ENCODE assay signal across 14 cellular contexts in genomic region chr1:19087017-19087736, GRCh38.
DNase-seq lines count a peak whose midpoint lies in the region; ATAC-seq and TF ChIP-seq lines count a peak whose summit lies in the region.
"Had no signal": no experiment of that assay in that cellular context is flagged by ENCODE, and none has a peak within 500 bp of the region (broad histone marks: within the 10 kb centered on the region; RNA-seq: fewer than 3 reads in every experiment).

No MANE protein-coding gene starts in this region.

- peak overlapping the region; percentile 65 for H3K27ac Mint-ChIP-seq in activated CD4-positive, alpha-beta T cell treated with anti-CD3 and anti-CD28 coated beads for 36 hours
- no peak overlapping the region for H3K27ac Mint-ChIP-seq in endodermal cell
- H3K27ac Mint-ChIP-seq in stimulated activated memory B cell treated with anti-CD40 and anti-IgM and Interleukin-4, amounts not matched to agents 10 μg/mL and 1 μg/mL and 100 μg/mL, for 72 hours = peak overlapping the region; percentile 29
- H3K27ac Mint-ChIP-seq in naive thymus-derived CD4-positive, alpha-beta T cell = peak overlapping the region in 2 of 9 donors; percentile 1 to 68
- H3K27ac Mint-ChIP-seq in natural killer cell = peak overlapping the region in 1 of 2 donors; percentile 27

- H3K27ac ChIP-seq in endodermal cell (ENCODE audit: low read depth, low read length) = peak overlapping the region; percentile 4
- H3K27ac ChIP-seq in naive thymus-derived CD4-positive, alpha-beta T cell (ENCODE audit: low read depth, low read length) = no peak overlapping the region
- H3K27ac ChIP-seq: epithelial cell of prostate had no signal

- no peak overlapping the region for H3K4me3 ChIP-seq in endodermal cell (ENCODE audit: low read length)
- H3K4me3 ChIP-seq in naive thymus-derived CD4-positive, alpha-beta T cell (ENCODE audit: low read length) = no peak overlapping the region

- POLR2A ChIA-PET in activated CD4-positive, alpha-beta T cell treated with anti-CD3 and anti-CD28 coated beads for 36 hours (lab: Charles Lee) = interaction anchor here (1.1 kb wide), 1 partner anchor 130 kb away, joined by 3 read pairs; the partner anchor contains the start of gene IFFO2
- POLR2A ChIA-PET in naive thymus-derived CD4-positive, alpha-beta T cell (lab: Charles Lee) = no interaction called here

- H3K36me3 Mint-ChIP-seq in activated CD4-positive, alpha-beta T cell treated with anti-CD3 and anti-CD28 coated beads for 36 hours (ENCODE audit: low read depth) = peaks cover 81% of the 10 kb centered on the region
- H3K36me3 Mint-ChIP-seq in endodermal cell (ENCODE audit: low read depth) (peaks cover 87% of the 10 kb centered on the region), natural killer cell (peaks cover 25% of the 10 kb centered on the region)
- H3K36me3 Mint-ChIP-seq in stimulated activated memory B cell treated with anti-CD40 and anti-IgM and Interleukin-4, amounts not matched to agents 10 μg/mL and 1 μg/mL and 100 μg/mL, for 72 hours = peaks cover 73% of the 10 kb centered on the region
- H3K36me3 Mint-ChIP-seq in naive thymus-derived CD4-positive, alpha-beta T cell = peaks cover 31 to 58% (median 45%) of the 10 kb centered on the region in 5 donors

- H3K27me3 Mint-ChIP-seq in activated CD4-positive, alpha-beta T cell treated with anti-CD3 and anti-CD28 coated beads for 36 hours = no peaks in the 10 kb centered on the region
- H3K27me3 Mint-ChIP-seq in endodermal cell (ENCODE audit: insufficient read depth) = no peaks in the 10 kb centered on the region
- no peaks in the 10 kb centered on the region for H3K27me3 Mint-ChIP-seq in stimulated activated memory B cell treated with anti-CD40 and anti-IgM and Interleukin-4, amounts not matched to agents 10 μg/mL and 1 μg/mL and 100 μg/mL, for 72 hours
- no peaks in the 10 kb centered on the region for H3K27me3 Mint-ChIP-seq in naive thymus-derived CD4-positive, alpha-beta T cell
- H3K27me3 Mint-ChIP-seq in natural killer cell (ENCODE audit: low read depth in 2 of 2) = no peaks in the 10 kb centered on the region

- CTCF ChIA-PET in activated CD4-positive, alpha-beta T cell treated with anti-CD3 and anti-CD28 coated beads for 36 hours (lab: Charles Lee) = interaction anchor here (0.6 to 2.5 kb wide), 7 partner anchors 11 to 325 kb away, joined by 3 to 8 read pairs (median 4); no protein-coding TSS in a partner anchor
- CTCF ChIA-PET in naive thymus-derived CD4-positive, alpha-beta T cell (lab: Charles Lee) = interaction anchor here (2.2 kb wide), 1 partner anchor 179 kb away, joined by 10 read pairs; no protein-coding TSS in a partner anchor

- ATAC-seq in activated CD4-positive, alpha-beta T cell treated with anti-CD3 and anti-CD28 coated beads for 36 hours = peak; percentile 14
- ATAC-seq in stimulated activated memory B cell treated with anti-CD40 and anti-IgM and Interleukin-4, amounts not matched to agents 10 μg/mL and 1 μg/mL and 100 μg/mL, for 72 hours = no peak
- ATAC-seq in GM21619 (IDR thresholded peaks at IDR 0.05; ENCODE audit: unreplicated experiment) (no peak), natural killer cell (no peak)
- ATAC-seq in naive thymus-derived CD4-positive, alpha-beta T cell = no peak

- DNase-seq in activated CD4-positive, alpha-beta T cell treated with anti-CD3 and anti-CD28 coated beads for 36 hours = no peak
- DNase-seq in activated CD4-positive, alpha-beta T cell treated with anti-CD3 and anti-CD28 coated beads for 4 hours = no peak
- DNase-seq in NCI-H82 (lab: John Stamatoyannopoulos, UW) (peak; percentile 87), endodermal cell (no peak), natural killer cell (no peak)
- DNase-seq in naive thymus-derived CD4-positive, alpha-beta T cell = no peak
- DNase-seq: activated CD4-positive, CD25-positive, alpha-beta regulatory T cell; activated effector memory CD4-positive, alpha-beta T cell treated with Interleukin-2 at 50 U/mL for 16 hours; central memory CD4-positive, alpha-beta T cell; DMS53 had no signal

- intact Hi-C loops in activated CD4-positive, alpha-beta T cell treated with anti-CD3 and anti-CD28 coated beads for 36 hours (cut with DNase I, micrococcal nuclease) = loop anchor here in 1 of 2 experiments (5.0 kb wide), 1 partner anchor 185 kb away; the partner anchor contains the start of gene ALDH4A1
- intact Hi-C loops in naive thymus-derived CD4-positive, alpha-beta T cell (cut with micrococcal nuclease) = no loop called here
- intact Hi-C loops in natural killer cell (cut with micrococcal nuclease) = no loop called here

- H3K4me1 Mint-ChIP-seq in activated CD4-positive, alpha-beta T cell treated with anti-CD3 and anti-CD28 coated beads for 36 hours = peaks cover 29% of the 10 kb centered on the region
- H3K4me1 Mint-ChIP-seq in endodermal cell (no peaks in the 10 kb centered on the region), natural killer cell (peaks cover 0 to under 1% of the 10 kb centered on the region in 2 donors)
- H3K4me1 Mint-ChIP-seq in stimulated activated memory B cell treated with anti-CD40 and anti-IgM and Interleukin-4, amounts not matched to agents 10 μg/mL and 1 μg/mL and 100 μg/mL, for 72 hours = peaks cover 19% of the 10 kb centered on the region
- peaks cover 0 to 41% (median 4%) of the 10 kb centered on the region in 7 donors for H3K4me1 Mint-ChIP-seq in naive thymus-derived CD4-positive, alpha-beta T cell
- H3K4me1 Mint-ChIP-seq: neural crest cell had no signal

- H3K9me3 Mint-ChIP-seq in activated CD4-positive, alpha-beta T cell treated with anti-CD3 and anti-CD28 coated beads for 36 hours (ENCODE audit: low read depth) = no peaks in the 10 kb centered on the region
- H3K9me3 Mint-ChIP-seq in endodermal cell (no peaks in the 10 kb centered on the region), natural killer cell (no peaks in the 10 kb centered on the region)
- H3K9me3 Mint-ChIP-seq in stimulated activated memory B cell treated with anti-CD40 and anti-IgM and Interleukin-4, amounts not matched to agents 10 μg/mL and 1 μg/mL and 100 μg/mL, for 72 hours = no peaks in the 10 kb centered on the region
- H3K9me3 Mint-ChIP-seq in naive thymus-derived CD4-positive, alpha-beta T cell = peaks cover 0 to 2% (median 0%) of the 10 kb centered on the region in 11 donors
- H3K9me3 Mint-ChIP-seq: neural crest cell had no signal

- WGBS in endodermal cell (ENCODE audit: insufficient coverage in 1 of 2, insufficient read length in 1 of 2), 2 experiments = 93 to 95% methylated on average over 6 of the region's 6 CpGs

- no peaks in the 10 kb centered on the region for H3K4me1 ChIP-seq in endodermal cell (ENCODE audit: control insufficient read depth, insufficient read depth, low read length)
- no peaks in the 10 kb centered on the region for H3K4me1 ChIP-seq in naive thymus-derived CD4-positive, alpha-beta T cell (ENCODE audit: control insufficient read depth in 2 of 2, insufficient read depth in 2 of 2, low read length in 2 of 2)

- H3K36me3 ChIP-seq in endodermal cell (ENCODE audit: control insufficient read depth, insufficient read depth, low read length) = peaks cover 98% of the 10 kb centered on the region
- H3K36me3 ChIP-seq in naive thymus-derived CD4-positive, alpha-beta T cell (ENCODE audit: control insufficient read depth in 2 of 3, insufficient read depth in 3 of 3, low read length in 3 of 3) = peaks cover 34 to 95% (median 36%) of the 10 kb centered on the region in 3 experiments

- TF ChIP-seq CTCF in endodermal cell (conservative IDR thresholded peaks at IDR 0.05) = no peak
- no peak for TF ChIP-seq CTCF in natural killer cell (IDR thresholded peaks at IDR 0.05)

- no peaks in the 10 kb centered on the region for H3K9me3 ChIP-seq in endodermal cell (ENCODE audit: control insufficient read depth, low read length)
- H3K9me3 ChIP-seq in naive thymus-derived CD4-positive, alpha-beta T cell (ENCODE audit: control insufficient read depth in 2 of 3, low read length in 3 of 3) = no peaks in the 10 kb centered on the region

- no peak overlapping the region for H3K9ac ChIP-seq in endodermal cell (ENCODE audit: extremely low read depth, low read length, poor library complexity, severe bottlenecking)

- no peaks in the 10 kb centered on the region for H3K27me3 ChIP-seq in endodermal cell (ENCODE audit: control insufficient read depth, insufficient read depth, low read length, poor library complexity, severe bottlenecking)
- H3K27me3 ChIP-seq in naive thymus-derived CD4-positive, alpha-beta T cell (ENCODE audit: control insufficient read depth in 2 of 2, insufficient read depth in 2 of 2, low read length in 2 of 2) = no peaks in the 10 kb centered on the region

- no peak overlapping the region for H3K4me3 Mint-ChIP-seq in activated CD4-positive, alpha-beta T cell treated with anti-CD3 and anti-CD28 coated beads for 36 hours
- H3K4me3 Mint-ChIP-seq in endodermal cell (no peak overlapping the region), natural killer cell (no peak overlapping the region)
- no peak overlapping the region for H3K4me3 Mint-ChIP-seq in stimulated activated memory B cell treated with anti-CD40 and anti-IgM and Interleukin-4, amounts not matched to agents 10 μg/mL and 1 μg/mL and 100 μg/mL, for 72 hours
- H3K4me3 Mint-ChIP-seq in naive thymus-derived CD4-positive, alpha-beta T cell = no peak overlapping the region
- H3K4me3 Mint-ChIP-seq: neural crest cell had no signal
